ENCODE assay signal across 8 cellular contexts in genomic region chr17:31094600-31095238, GRCh38. TPM values are rescaled to one million over a fixed set of nuclear protein-coding genes. Genes with fewer than 3 reads are reported as not detected.
DNase-seq lines count a peak whose midpoint lies in the region; ATAC-seq and TF ChIP-seq lines count a peak whose summit lies in the region.

Gene NF1 (plus strand): TSS chr17:31094977. CDS start chr17:31095310, 333 bp downstream.

- in situ Hi-C loops in G401 (cut with HindIII; ENCODE audit: low sequenced_read_pairs): no loop called here

- H3K27me3 ChIP-seq in SJSA1 (replicated peaks): no peaks in the 10 kb centered on the region
- no peaks in the 10 kb centered on the region for H3K27me3 ChIP-seq in foreskin keratinocyte
- H3K27me3 ChIP-seq in neuron (ENCODE audit: insufficient read depth, low read length): no peaks in the 10 kb centered on the region

- DNase-seq in G401 (ENCODE audit: low spot score) (peak; percentile 96), HCEC 1CT (peak; percentile 93), MV-4-11 (lab: John Stamatoyannopoulos, UW) (peak; percentile 91), SJSA1 (ENCODE audit: low read depth in 1 of 2, low spot score in 2 of 2) (peak; percentile 96 to 97), foreskin keratinocyte (peak; percentile 67 to 85), stromal cell of bone marrow (ENCODE audit: low read depth) (peak; percentile 93)
- peak; percentile 45 to 62 (median 58) for DNase-seq in activated naive CD4-positive, alpha-beta T cell (lab: John Stamatoyannopoulos, UW)

- H3K27ac ChIP-seq in SJSA1 (peak within 1 kb of the TSS; percentile 96), foreskin keratinocyte (peak within 1 kb of the TSS; percentile 89)

- H3K4me1 ChIP-seq in SJSA1 (replicated peaks): peaks cover 7% of the 10 kb centered on the region
- H3K4me1 ChIP-seq in foreskin keratinocyte: peaks cover 5% of the 10 kb centered on the region
- H3K4me1 ChIP-seq in neuron (ENCODE audit: insufficient read depth, low read length): peaks cover 8% of the 10 kb centered on the region

- H3K9me3 ChIP-seq in SJSA1 (replicated peaks) (no peaks in the 10 kb centered on the region), neuron (ENCODE audit: low read length) (no peaks in the 10 kb centered on the region)

- peak; percentile 83 for ATAC-seq in foreskin keratinocyte

- peak within 1 kb of the TSS; percentile 81 for H2AFZ ChIP-seq in neuron (ENCODE audit: low read depth, low read length)

- 0 out of 2 replicates have a peak, but pooled peaks cover 3% of the 10 kb centered on the region for H3K36me3 ChIP-seq in SJSA1
- no peaks in the 10 kb centered on the region for H3K36me3 ChIP-seq in neuron (ENCODE audit: insufficient read depth, low read length)

- peak; percentile 37 for TF ChIP-seq CTCF in foreskin keratinocyte (conservative IDR thresholded peaks at IDR 0.05)

- peak within 1 kb of the TSS; percentile 73 for H3K4me3 ChIP-seq in SJSA1
- peak within 1 kb of the TSS; percentile 91 for H3K4me3 ChIP-seq in neuron (ENCODE audit: low read length)

RNA-seq across cellular contexts. Expression of gene NF1, which starts in this region (rescaled TPM):
- 11.1 and 15.1 TPM in 2 replicates for total RNA-seq in G401 (2014; rRNA removed; shearing (Covaris generic))
- total RNA-seq in SJSA1 (2014; rRNA removed; shearing (Covaris generic)): 22.1 and 30.3 TPM in 2 replicates
- total RNA-seq in foreskin keratinocyte: 31.1 and 35.7 TPM in 2 replicates
- polyA plus RNA-seq in foreskin keratinocyte: 3.7 and 4.1 TPM in 2 replicates

Comparison
In these comparisons a context has a peak if more than half of its experiments do, and no peak if none do; other contexts are left out.
1. Peak in every context shown above with its lines: DNase-seq, ATAC-seq, H3K4me3 ChIP-seq and H3K27ac ChIP-seq.